Comparison of ENCODE assay signal across 1 cellular context in the genomic region with DNA sequence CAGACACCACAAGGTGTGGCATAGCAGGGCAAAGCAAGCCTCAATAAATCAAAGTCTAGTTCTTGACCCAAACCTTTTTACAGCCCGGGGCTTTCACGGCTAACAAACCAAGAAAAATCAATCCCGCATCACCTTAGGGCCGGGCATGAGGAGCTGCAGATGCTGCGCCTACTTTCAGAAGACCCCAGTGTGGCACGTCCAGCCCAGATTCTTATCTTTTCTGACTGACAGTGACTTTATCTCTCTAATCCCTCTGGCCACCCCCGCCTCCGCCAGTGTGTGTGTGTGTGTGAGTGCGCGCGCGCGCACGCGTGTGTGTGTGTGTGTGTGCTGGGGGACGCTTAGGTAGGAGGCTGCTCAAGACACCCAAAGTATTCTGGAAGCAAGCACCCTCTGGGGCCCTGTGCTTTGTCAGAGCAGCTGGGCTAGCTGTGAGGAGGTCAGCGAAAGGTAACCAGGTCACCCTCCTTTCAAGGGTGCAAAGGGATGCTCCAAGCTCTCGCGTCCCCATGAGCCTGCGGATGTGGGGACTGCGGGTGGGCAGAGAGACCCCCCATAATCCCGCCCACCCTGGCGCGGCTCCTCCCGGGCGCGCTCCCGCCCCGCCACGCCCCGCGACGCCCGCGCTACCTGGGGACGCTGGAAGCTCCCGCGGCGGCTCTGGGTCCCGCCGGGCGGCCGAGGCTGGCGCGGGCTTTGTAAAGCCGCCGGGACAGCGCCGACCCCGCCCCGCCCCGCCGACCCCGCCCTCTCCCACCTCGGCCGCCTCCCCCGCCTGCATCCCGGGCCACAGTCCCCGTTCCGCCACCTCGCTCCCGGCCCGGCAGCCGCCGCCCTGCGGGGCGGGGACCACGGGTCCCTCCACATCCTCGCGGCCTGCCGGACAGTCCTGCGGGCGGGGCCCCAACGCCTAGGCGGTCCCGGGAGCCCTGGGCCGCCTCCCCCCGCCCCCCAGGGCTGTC.
A peak's percentile ranks its signal among the peaks of the same experiment; 100 is the strongest.
TF ChIP-seq lines count a peak whose summit lies in the region.

No MANE protein-coding gene starts in this region.

TF ChIP-seq in K562, 482 proteins besides CTCF, POLR2A, EP300 and RAD21 (continued from another document and continues in another):
- TF ChIP-seq, protein P1, sequence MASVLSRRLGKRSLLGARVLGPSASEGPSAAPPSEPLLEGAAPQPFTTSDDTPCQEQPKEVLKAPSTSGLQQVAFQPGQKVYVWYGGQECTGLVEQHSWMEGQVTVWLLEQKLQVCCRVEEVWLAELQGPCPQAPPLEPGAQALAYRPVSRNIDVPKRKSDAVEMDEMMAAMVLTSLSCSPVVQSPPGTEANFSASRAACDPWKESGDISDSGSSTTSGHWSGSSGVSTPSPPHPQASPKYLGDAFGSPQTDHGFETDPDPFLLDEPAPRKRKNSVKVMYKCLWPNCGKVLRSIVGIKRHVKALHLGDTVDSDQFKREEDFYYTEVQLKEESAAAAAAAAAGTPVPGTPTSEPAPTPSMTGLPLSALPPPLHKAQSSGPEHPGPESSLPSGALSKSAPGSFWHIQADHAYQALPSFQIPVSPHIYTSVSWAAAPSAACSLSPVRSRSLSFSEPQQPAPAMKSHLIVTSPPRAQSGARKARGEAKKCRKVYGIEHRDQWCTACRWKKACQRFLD (CRISPR knock-in tag; IDR thresholded peaks at IDR 0.05) = no peak
- no peak for TF ChIP-seq ZNF444 (CRISPR knock-in tag; IDR thresholded peaks at IDR 0.05)
- no peak for TF ChIP-seq TCF7L2 (IDR thresholded peaks at IDR 0.05; ENCODE audit: low read depth, low read length)
- TF ChIP-seq TAF7 (tag; IDR thresholded peaks at IDR 0.05) = no peak
- TF ChIP-seq SAP30 (IDR thresholded peaks at IDR 0.05; ENCODE audit: borderline replicate concordance, insufficient read depth, low read depth, low read length, poor library complexity, severe bottlenecking) = no peak
- TF ChIP-seq CBX5 (IDR thresholded peaks at IDR 0.05; ENCODE audit: borderline replicate concordance, low read depth) = no peak
- TF ChIP-seq LCOR (CRISPR knock-in tag; IDR thresholded peaks at IDR 0.05) = no peak
- TF ChIP-seq RFX1 (IDR thresholded peaks at IDR 0.05) = no peak
- TF ChIP-seq SRSF7 (optimal IDR thresholded peaks at IDR 0.05; ENCODE audit: low read depth, low read length) = no peak
- no peak for TF ChIP-seq BACH1 (tag; IDR thresholded peaks at IDR 0.05)
- TF ChIP-seq ZFX (CRISPR knock-in tag; IDR thresholded peaks at IDR 0.05) = no peak
- TF ChIP-seq KLF6 (CRISPR knock-in tag; IDR thresholded peaks at IDR 0.05; ENCODE audit: borderline replicate concordance) = no peak
- TF ChIP-seq CCAR2 (IDR thresholded peaks at IDR 0.05; ENCODE audit: low read depth, low read length) = no peak
- TF ChIP-seq, protein P2, sequence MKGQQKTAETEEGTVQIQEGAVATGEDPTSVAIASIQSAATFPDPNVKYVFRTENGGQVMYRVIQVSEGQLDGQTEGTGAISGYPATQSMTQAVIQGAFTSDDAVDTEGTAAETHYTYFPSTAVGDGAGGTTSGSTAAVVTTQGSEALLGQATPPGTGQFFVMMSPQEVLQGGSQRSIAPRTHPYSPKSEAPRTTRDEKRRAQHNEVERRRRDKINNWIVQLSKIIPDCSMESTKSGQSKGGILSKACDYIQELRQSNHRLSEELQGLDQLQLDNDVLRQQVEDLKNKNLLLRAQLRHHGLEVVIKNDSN (CRISPR knock-in tag; IDR thresholded peaks at IDR 0.05) = no peak
- no peak for TF ChIP-seq FOXK2 (conservative IDR thresholded peaks at IDR 0.05 in 1 of 2, IDR thresholded peaks at IDR 0.05 in 1 of 2; ENCODE audit: low read depth in 2 of 2)
- TF ChIP-seq ZNF12 (CRISPR knock-in tag; IDR thresholded peaks at IDR 0.05) = no peak
- TF ChIP-seq CBFA2T3 (IDR thresholded peaks at IDR 0.05) = peak; percentile 43
- no peak for TF ChIP-seq MEF2A (IDR thresholded peaks at IDR 0.05; ENCODE audit: control insufficient read depth, low read depth, low read length)
- no peak for TF ChIP-seq ARID4B (CRISPR knock-in tag; IDR thresholded peaks at IDR 0.05)
- peak; percentile 35; the same call in 1 of the 2 replicates for TF ChIP-seq CTBP1 (IDR thresholded peaks at IDR 0.05; ENCODE audit: borderline replicate concordance)
- TF ChIP-seq SIN3A (IDR thresholded peaks at IDR 0.05; ENCODE audit: borderline replicate concordance in 2 of 2, control insufficient read depth in 1 of 2, low read depth in 2 of 2, low read length in 2 of 2) = 0 out of 4 replicates have a peak, but pooled peaks of 1 of the 2 experiments have one; percentile 17
- TF ChIP-seq PTTG1 (tag; IDR thresholded peaks at IDR 0.05; ENCODE audit: low read depth) = no peak
- TF ChIP-seq, protein P3, sequence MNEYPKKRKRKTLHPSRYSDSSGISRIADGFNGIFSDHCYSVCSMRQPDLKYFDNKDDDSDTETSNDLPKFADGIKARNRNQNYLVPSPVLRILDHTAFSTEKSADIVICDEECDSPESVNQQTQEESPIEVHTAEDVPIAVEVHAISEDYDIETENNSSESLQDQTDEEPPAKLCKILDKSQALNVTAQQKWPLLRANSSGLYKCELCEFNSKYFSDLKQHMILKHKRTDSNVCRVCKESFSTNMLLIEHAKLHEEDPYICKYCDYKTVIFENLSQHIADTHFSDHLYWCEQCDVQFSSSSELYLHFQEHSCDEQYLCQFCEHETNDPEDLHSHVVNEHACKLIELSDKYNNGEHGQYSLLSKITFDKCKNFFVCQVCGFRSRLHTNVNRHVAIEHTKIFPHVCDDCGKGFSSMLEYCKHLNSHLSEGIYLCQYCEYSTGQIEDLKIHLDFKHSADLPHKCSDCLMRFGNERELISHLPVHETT (CRISPR knock-in tag; conservative IDR thresholded peaks at IDR 0.05 in 1 of 2, IDR thresholded peaks at IDR 0.05 in 1 of 2) = no peak
- TF ChIP-seq KLF1 (tag; IDR thresholded peaks at IDR 0.05) = no peak
- TF ChIP-seq ZNF766 (CRISPR knock-in tag; conservative IDR thresholded peaks at IDR 0.05) = no peak
- TF ChIP-seq SREBF1 (IDR thresholded peaks at IDR 0.05; ENCODE audit: borderline replicate concordance, low read depth, low read length) = no peak
- TF ChIP-seq, protein P4, sequence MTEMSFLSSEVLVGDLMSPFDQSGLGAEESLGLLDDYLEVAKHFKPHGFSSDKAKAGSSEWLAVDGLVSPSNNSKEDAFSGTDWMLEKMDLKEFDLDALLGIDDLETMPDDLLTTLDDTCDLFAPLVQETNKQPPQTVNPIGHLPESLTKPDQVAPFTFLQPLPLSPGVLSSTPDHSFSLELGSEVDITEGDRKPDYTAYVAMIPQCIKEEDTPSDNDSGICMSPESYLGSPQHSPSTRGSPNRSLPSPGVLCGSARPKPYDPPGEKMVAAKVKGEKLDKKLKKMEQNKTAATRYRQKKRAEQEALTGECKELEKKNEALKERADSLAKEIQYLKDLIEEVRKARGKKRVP (CRISPR knock-in tag; IDR thresholded peaks at IDR 0.05) = no peak
- no peak; the same call in 1 of the 2 replicates for TF ChIP-seq TGIF2 (CRISPR knock-in tag; IDR thresholded peaks at IDR 0.05)
- no peak for TF ChIP-seq ZNF175 (CRISPR knock-in tag; IDR thresholded peaks at IDR 0.05; ENCODE audit: low read depth)
- TF ChIP-seq ZNF324 (CRISPR knock-in tag; IDR thresholded peaks at IDR 0.05) = no peak
- no peak for TF ChIP-seq ZBTB26 (CRISPR knock-in tag; IDR thresholded peaks at IDR 0.05)
- TF ChIP-seq EGR1 (conservative IDR thresholded peaks at IDR 0.05) = peak; percentile 91
- no peak for TF ChIP-seq RBM22 (IDR thresholded peaks at IDR 0.05; ENCODE audit: low read depth, low read length, poor library complexity, severe bottlenecking)
- TF ChIP-seq TRIM24 (IDR thresholded peaks at IDR 0.05) = 0 out of 4 replicates have a peak, but pooled peaks of 1 of the 2 experiments have one; percentile 15
- no peak for TF ChIP-seq SIRT6 (IDR thresholded peaks at IDR 0.05; ENCODE audit: low read depth, low read length)
- no peak for TF ChIP-seq ZFP91 (CRISPR knock-in tag; IDR thresholded peaks at IDR 0.05)
- no peak for TF ChIP-seq ZNF668 (CRISPR knock-in tag; IDR thresholded peaks at IDR 0.05)
- 0 out of 2 replicates have a peak, but pooled peaks have one; percentile 41 for TF ChIP-seq BHLHE40 (IDR thresholded peaks at IDR 0.05; ENCODE audit: low read length)
- no peak for TF ChIP-seq HOXB6 (CRISPR knock-in tag; IDR thresholded peaks at IDR 0.05; ENCODE audit: borderline replicate concordance)
- TF ChIP-seq ZNF184 (CRISPR knock-in tag; IDR thresholded peaks at IDR 0.05) = no peak
- no peak for TF ChIP-seq ZNF212 (CRISPR knock-in tag; IDR thresholded peaks at IDR 0.05)
- TF ChIP-seq, protein P5, sequence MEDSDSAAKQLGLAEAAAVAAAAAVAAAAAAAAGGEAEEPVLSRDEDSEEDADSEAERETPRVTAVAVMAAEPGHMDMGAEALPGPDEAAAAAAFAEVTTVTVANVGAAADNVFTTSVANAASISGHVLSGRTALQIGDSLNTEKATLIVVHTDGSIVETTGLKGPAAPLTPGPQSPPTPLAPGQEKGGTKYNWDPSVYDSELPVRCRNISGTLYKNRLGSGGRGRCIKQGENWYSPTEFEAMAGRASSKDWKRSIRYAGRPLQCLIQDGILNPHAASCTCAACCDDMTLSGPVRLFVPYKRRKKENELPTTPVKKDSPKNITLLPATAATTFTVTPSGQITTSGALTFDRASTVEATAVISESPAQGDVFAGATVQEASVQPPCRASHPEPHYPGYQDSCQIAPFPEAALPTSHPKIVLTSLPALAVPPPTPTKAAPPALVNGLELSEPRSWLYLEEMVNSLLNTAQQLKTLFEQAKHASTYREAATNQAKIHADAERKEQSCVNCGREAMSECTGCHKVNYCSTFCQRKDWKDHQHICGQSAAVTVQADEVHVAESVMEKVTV (CRISPR knock-in tag; IDR thresholded peaks at IDR 0.05) = no peak
- no peak for TF ChIP-seq CLOCK (CRISPR knock-in tag; IDR thresholded peaks at IDR 0.05; ENCODE audit: borderline replicate concordance)
- no peak for TF ChIP-seq SNAPC5 (CRISPR knock-in tag; IDR thresholded peaks at IDR 0.05)
